1 cellular context compared by ENCODE assay signal in the genomic region with DNA sequence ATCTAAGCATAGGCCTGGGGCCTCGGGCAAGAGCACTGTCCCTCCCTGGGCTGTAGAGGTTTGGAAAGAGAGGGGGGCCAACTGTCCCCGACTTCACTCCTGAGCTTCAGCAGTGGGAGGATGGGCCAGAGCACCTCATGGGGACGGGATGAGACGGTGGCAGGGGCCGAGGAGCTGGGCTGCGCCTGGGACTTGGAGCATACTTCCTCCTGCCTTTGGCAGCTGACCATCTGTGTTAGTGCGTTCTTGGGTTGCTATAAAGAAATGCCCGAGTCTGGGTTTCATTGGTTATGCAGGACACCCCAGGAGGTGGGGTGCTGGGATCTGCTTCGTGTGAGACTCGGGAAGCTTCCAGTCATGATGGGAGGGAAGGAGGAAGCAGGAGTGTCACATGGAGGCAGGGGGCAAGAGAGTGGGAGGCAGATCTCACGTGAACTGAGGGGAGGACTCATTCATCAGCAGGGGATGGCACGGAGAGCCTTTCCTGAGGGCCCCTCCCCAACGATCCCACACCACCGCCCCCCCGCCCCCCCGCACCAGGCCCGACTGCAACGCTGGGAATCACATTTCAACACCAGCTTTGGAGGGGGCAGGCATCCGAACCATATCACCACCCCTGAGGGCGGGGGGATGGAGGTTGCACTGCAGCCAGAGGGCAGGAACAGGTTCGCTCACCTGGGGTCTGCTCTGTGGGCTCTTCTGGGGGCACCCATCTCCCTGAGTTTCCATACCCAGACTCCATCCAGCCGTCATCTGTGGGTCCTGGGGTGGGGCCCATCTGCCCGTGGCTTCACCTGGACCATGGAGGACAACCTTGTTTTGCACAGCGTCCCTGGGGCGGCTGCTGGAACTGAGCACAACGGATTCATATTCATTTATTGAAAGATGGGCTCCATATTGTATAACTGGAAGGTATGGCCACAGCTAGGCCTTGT.
TF ChIP-seq lines count a peak whose summit lies in the region.

No MANE protein-coding gene starts in this region.

TF ChIP-seq in WTC11, 78 proteins besides CTCF, POLR2A, EP300 and RAD21 (continued from another document):
- TF ChIP-seq, protein P1, sequence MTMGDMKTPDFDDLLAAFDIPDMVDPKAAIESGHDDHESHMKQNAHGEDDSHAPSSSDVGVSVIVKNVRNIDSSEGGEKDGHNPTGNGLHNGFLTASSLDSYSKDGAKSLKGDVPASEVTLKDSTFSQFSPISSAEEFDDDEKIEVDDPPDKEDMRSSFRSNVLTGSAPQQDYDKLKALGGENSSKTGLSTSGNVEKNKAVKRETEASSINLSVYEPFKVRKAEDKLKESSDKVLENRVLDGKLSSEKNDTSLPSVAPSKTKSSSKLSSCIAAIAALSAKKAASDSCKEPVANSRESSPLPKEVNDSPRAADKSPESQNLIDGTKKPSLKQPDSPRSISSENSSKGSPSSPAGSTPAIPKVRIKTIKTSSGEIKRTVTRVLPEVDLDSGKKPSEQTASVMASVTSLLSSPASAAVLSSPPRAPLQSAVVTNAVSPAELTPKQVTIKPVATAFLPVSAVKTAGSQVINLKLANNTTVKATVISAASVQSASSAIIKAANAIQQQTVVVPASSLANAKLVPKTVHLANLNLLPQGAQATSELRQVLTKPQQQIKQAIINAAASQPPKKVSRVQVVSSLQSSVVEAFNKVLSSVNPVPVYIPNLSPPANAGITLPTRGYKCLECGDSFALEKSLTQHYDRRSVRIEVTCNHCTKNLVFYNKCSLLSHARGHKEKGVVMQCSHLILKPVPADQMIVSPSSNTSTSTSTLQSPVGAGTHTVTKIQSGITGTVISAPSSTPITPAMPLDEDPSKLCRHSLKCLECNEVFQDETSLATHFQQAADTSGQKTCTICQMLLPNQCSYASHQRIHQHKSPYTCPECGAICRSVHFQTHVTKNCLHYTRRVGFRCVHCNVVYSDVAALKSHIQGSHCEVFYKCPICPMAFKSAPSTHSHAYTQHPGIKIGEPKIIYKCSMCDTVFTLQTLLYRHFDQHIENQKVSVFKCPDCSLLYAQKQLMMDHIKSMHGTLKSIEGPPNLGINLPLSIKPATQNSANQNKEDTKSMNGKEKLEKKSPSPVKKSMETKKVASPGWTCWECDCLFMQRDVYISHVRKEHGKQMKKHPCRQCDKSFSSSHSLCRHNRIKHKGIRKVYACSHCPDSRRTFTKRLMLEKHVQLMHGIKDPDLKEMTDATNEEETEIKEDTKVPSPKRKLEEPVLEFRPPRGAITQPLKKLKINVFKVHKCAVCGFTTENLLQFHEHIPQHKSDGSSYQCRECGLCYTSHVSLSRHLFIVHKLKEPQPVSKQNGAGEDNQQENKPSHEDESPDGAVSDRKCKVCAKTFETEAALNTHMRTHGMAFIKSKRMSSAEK (CRISPR knock-in tag; IDR thresholded peaks at IDR 0.05; ENCODE audit: borderline replicate concordance), result no peak
- TF ChIP-seq MYBL2 (CRISPR knock-in tag; IDR thresholded peaks at IDR 0.05) (no peak), EMX1 (CRISPR knock-in tag; IDR thresholded peaks at IDR 0.05) (no peak), CREM (CRISPR knock-in tag; IDR thresholded peaks at IDR 0.05) (no peak)
